ENCODE assay signal across 8 cellular contexts in genomic region chr1:96721382-96722160, GRCh38. TPM values are rescaled to one million over a fixed set of nuclear protein-coding genes. Genes with fewer than 3 reads are reported as not detected.
DNase-seq lines count a peak whose midpoint lies in the region; ATAC-seq, FAIRE-seq and TF ChIP-seq lines count a peak whose summit lies in the region.

A gene with protein sequence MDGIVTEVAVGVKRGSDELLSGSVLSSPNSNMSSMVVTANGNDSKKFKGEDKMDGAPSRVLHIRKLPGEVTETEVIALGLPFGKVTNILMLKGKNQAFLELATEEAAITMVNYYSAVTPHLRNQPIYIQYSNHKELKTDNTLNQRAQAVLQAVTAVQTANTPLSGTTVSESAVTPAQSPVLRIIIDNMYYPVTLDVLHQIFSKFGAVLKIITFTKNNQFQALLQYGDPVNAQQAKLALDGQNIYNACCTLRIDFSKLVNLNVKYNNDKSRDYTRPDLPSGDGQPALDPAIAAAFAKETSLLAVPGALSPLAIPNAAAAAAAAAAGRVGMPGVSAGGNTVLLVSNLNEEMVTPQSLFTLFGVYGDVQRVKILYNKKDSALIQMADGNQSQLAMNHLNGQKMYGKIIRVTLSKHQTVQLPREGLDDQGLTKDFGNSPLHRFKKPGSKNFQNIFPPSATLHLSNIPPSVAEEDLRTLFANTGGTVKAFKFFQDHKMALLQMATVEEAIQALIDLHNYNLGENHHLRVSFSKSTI (plus strand): TSS chr1:96721784. CDS start chr1:96721865, 81 bp downstream.

- FAIRE-seq in RCC 7860 (lab: Jason Lieb, UNC), result no peak

- H3K27me3 Mint-ChIP-seq in activated T-helper 1 cell treated with anti-CD3 and anti-CD28 coated beads, Interleukin-12 subunit alpha, Interleukin-12 subunit beta, Interleukin-2, Interleukin-4 antibody, amounts not matched to agents 30 ng/mL and 10 ng/mL and 1 ng/mL, durations not matched to agents 14 hours and 24 hours and 36 hours (ENCODE audit: insufficient read depth), result peaks cover 15% of the 10 kb centered on the region
- H3K27me3 Mint-ChIP-seq in naive thymus-derived CD4-positive, alpha-beta T cell, result peaks cover 0 to 16% (median 0%) of the 10 kb centered on the region in 5 donors
- no peaks in the 10 kb centered on the region for H3K27me3 Mint-ChIP-seq in stimulated activated naive B cell treated with anti-CD40 and anti-IgM and Interleukin-4, amounts not matched to agents 10 μg/mL and 1 μg/mL and 100 μg/mL, for 72 hours

- H3K36me3 Mint-ChIP-seq in activated T-helper 1 cell treated with anti-CD3 and anti-CD28 coated beads, Interleukin-12 subunit alpha, Interleukin-12 subunit beta, Interleukin-2, Interleukin-4 antibody, amounts not matched to agents 30 ng/mL and 10 ng/mL and 1 ng/mL, durations not matched to agents 14 hours and 24 hours and 36 hours (ENCODE audit: low read depth), result peaks cover 8% of the 10 kb centered on the region
- H3K36me3 Mint-ChIP-seq in naive thymus-derived CD4-positive, alpha-beta T cell, result peaks cover 0 to 14% (median 9%) of the 10 kb centered on the region in 5 donors
- H3K36me3 Mint-ChIP-seq in stimulated activated naive B cell treated with anti-CD40 and anti-IgM and Interleukin-4, amounts not matched to agents 10 μg/mL and 1 μg/mL and 100 μg/mL, for 72 hours, result peaks cover 3 to 14% of the 10 kb centered on the region in 2 donors

- peak within 1 kb of the TSS; percentile 98 for H3K9ac ChIP-seq in fibroblast of lung (ENCODE audit: insufficient read depth, low read length)

- peak within 1 kb of the TSS; percentile 93 for H3K27ac ChIP-seq in fibroblast of lung (ENCODE audit: insufficient read depth, low read length)
- peak within 1 kb of the TSS; percentile 84 for H3K27ac ChIP-seq in naive thymus-derived CD4-positive, alpha-beta T cell (ENCODE audit: low read depth, low read length)

- peaks cover 40% of the 10 kb centered on the region for H3K79me2 ChIP-seq in fibroblast of lung (ENCODE audit: control insufficient read depth, insufficient read depth, low read length)

- POLR2A ChIA-PET in naive thymus-derived CD4-positive, alpha-beta T cell (lab: Charles Lee), result interaction anchor here (1.1 kb wide), 1 partner anchor 32 kb away, joined by 3 read pairs; no protein-coding TSS in a partner anchor

- no peaks in the 10 kb centered on the region for H4K20me1 ChIP-seq in fibroblast of lung (ENCODE audit: control insufficient read depth, extremely low read depth, insufficient read depth, low read length)

- TF ChIP-seq EP300 in Ishikawa (IDR thresholded peaks at IDR 0.05; ENCODE audit: borderline replicate concordance), result no peak

- intact Hi-C loops in activated T-helper 1 cell treated with anti-CD3 and anti-CD28 coated beads, Interleukin-12 subunit alpha, Interleukin-12 subunit beta, Interleukin-2, Interleukin-4 antibody, amounts not matched to agents 30 ng/mL and 10 ng/mL and 1 ng/mL, durations not matched to agents 14 hours and 24 hours and 36 hours (cut with micrococcal nuclease), result loop anchor here (1.0 to 10.0 kb wide), 8 partner anchors 11 to 1757 kb away; partner anchors contain the start of genes ALG14, DPYD and RWDD3
- intact Hi-C loops in naive thymus-derived CD4-positive, alpha-beta T cell (cut with micrococcal nuclease), result loop anchor here (1.0 to 10.0 kb wide), 11 partner anchors 11 to 1683 kb away; partner anchors contain the start of genes ALG14 (in 2 of the 2), DPYD (in 2 of the 2) and RWDD3 (in 1 of the 2)

- peak within 1 kb of the TSS; percentile 59 for H3K4me2 ChIP-seq in fibroblast of lung (ENCODE audit: extremely low read depth, insufficient read depth, low read length)

- peak within 1 kb of the TSS; percentile 96 for H2AFZ ChIP-seq in fibroblast of lung (ENCODE audit: low read length)

- H3K4me1 ChIP-seq in fibroblast of lung (ENCODE audit: control insufficient read depth, extremely low read depth, insufficient read depth, low read length), result no peaks in the 10 kb centered on the region
- H3K4me1 ChIP-seq in naive thymus-derived CD4-positive, alpha-beta T cell (ENCODE audit: control insufficient read depth in 2 of 2, insufficient read depth in 2 of 2, low read length in 2 of 2), result peaks cover 10 to 11% of the 10 kb centered on the region in 2 donors

- peak within 1 kb of the TSS; percentile 72 to 99 (median 91) for H3K4me3 ChIP-seq in fibroblast of lung (replicated peaks in 1 of 4; ENCODE audit: control extremely low read depth in 1 of 4, insufficient read depth in 1 of 4, low read depth in 3 of 4, low read length in 4 of 4)
- peak within 1 kb of the TSS; percentile 89 for H3K4me3 ChIP-seq in naive thymus-derived CD4-positive, alpha-beta T cell (ENCODE audit: low read length)

- peak within 1 kb of the TSS; percentile 94 for H3K27ac Mint-ChIP-seq in activated T-helper 1 cell treated with anti-CD3 and anti-CD28 coated beads, Interleukin-12 subunit alpha, Interleukin-12 subunit beta, Interleukin-2, Interleukin-4 antibody, amounts not matched to agents 30 ng/mL and 10 ng/mL and 1 ng/mL, durations not matched to agents 14 hours and 24 hours and 36 hours
- peak within 1 kb of the TSS; percentile 83 to 97 (median 95) for H3K27ac Mint-ChIP-seq in naive thymus-derived CD4-positive, alpha-beta T cell
- peak within 1 kb of the TSS; percentile 98 for H3K27ac Mint-ChIP-seq in stimulated activated naive B cell treated with anti-CD40 and anti-IgM and Interleukin-4, amounts not matched to agents 10 μg/mL and 1 μg/mL and 100 μg/mL, for 72 hours

- CTCF ChIA-PET in naive thymus-derived CD4-positive, alpha-beta T cell (lab: Charles Lee), result no interaction called here

- no peaks in the 10 kb centered on the region for H3K9me3 ChIP-seq in fibroblast of lung (ENCODE audit: control insufficient read depth, insufficient read depth, low read depth, low read length)
- H3K9me3 ChIP-seq in naive thymus-derived CD4-positive, alpha-beta T cell (ENCODE audit: control insufficient read depth in 2 of 3, low read length in 3 of 3), result no peaks in the 10 kb centered on the region

- no peak for TF ChIP-seq RAD21 in Ishikawa (IDR thresholded peaks at IDR 0.05; ENCODE audit: low read depth)

- peaks cover 2% of the 10 kb centered on the region for H3K36me3 ChIP-seq in fibroblast of lung (ENCODE audit: control insufficient read depth, insufficient read depth, low read length)
- H3K36me3 ChIP-seq in naive thymus-derived CD4-positive, alpha-beta T cell (ENCODE audit: control insufficient read depth in 2 of 3, insufficient read depth in 3 of 3, low read length in 3 of 3), result peaks cover 0 to 10% (median 0%) of the 10 kb centered on the region in 3 experiments

- H3K4me1 Mint-ChIP-seq in activated T-helper 1 cell treated with anti-CD3 and anti-CD28 coated beads, Interleukin-12 subunit alpha, Interleukin-12 subunit beta, Interleukin-2, Interleukin-4 antibody, amounts not matched to agents 30 ng/mL and 10 ng/mL and 1 ng/mL, durations not matched to agents 14 hours and 24 hours and 36 hours (ENCODE audit: low read depth), result peaks cover 22% of the 10 kb centered on the region
- peaks cover 17 to 35% (median 29%) of the 10 kb centered on the region in 7 donors for H3K4me1 Mint-ChIP-seq in naive thymus-derived CD4-positive, alpha-beta T cell
- H3K4me1 Mint-ChIP-seq in stimulated activated naive B cell treated with anti-CD40 and anti-IgM and Interleukin-4, amounts not matched to agents 10 μg/mL and 1 μg/mL and 100 μg/mL, for 72 hours, result peaks cover 11 to 28% of the 10 kb centered on the region in 2 donors

- no peak for TF ChIP-seq CTCF in fibroblast of lung (conservative IDR thresholded peaks at IDR 0.05 in 1 of 2, IDR thresholded peaks at IDR 0.05 in 1 of 2; ENCODE audit: low read depth in 1 of 2, low read length in 2 of 2)

- H3K4me3 Mint-ChIP-seq in activated T-helper 1 cell treated with anti-CD3 and anti-CD28 coated beads, Interleukin-12 subunit alpha, Interleukin-12 subunit beta, Interleukin-2, Interleukin-4 antibody, amounts not matched to agents 30 ng/mL and 10 ng/mL and 1 ng/mL, durations not matched to agents 14 hours and 24 hours and 36 hours, result peak within 1 kb of the TSS; percentile 95
- peak within 1 kb of the TSS; percentile 88 to 99 (median 97) for H3K4me3 Mint-ChIP-seq in naive thymus-derived CD4-positive, alpha-beta T cell
- peak within 1 kb of the TSS; percentile 94 to 96 for H3K4me3 Mint-ChIP-seq in stimulated activated naive B cell treated with anti-CD40 and anti-IgM and Interleukin-4, amounts not matched to agents 10 μg/mL and 1 μg/mL and 100 μg/mL, for 72 hours

- no peaks in the 10 kb centered on the region for H3K27me3 ChIP-seq in fibroblast of lung (ENCODE audit: control insufficient read depth, insufficient read depth, low read length)
- H3K27me3 ChIP-seq in naive thymus-derived CD4-positive, alpha-beta T cell (ENCODE audit: control insufficient read depth in 2 of 2, insufficient read depth in 2 of 2, low read length in 2 of 2), result no peaks in the 10 kb centered on the region

- DNase-seq in DMS79 treated with DMSO at 0.1 percent for 48 hours (lab: John Stamatoyannopoulos, UW) (peak; percentile 83), RCC 7860 (ENCODE audit: low spot score) (peak; percentile 42), fibroblast of lung (ENCODE audit: low read depth in 2 of 2) (peak; percentile 71 to 76)
- DNase-seq in activated T-helper 1 cell treated with anti-CD3 and anti-CD28 coated beads, Interleukin-12 subunit alpha, Interleukin-12 subunit beta, Interleukin-2, Interleukin-4 antibody, amounts not matched to agents 30 ng/mL and 10 ng/mL and 1 ng/mL, durations not matched to agents 14 hours and 24 hours and 36 hours (ENCODE audit: low spot score), result peak; percentile 79
- peak; percentile 75 to 90 (median 86) for DNase-seq in naive thymus-derived CD4-positive, alpha-beta T cell
- DNase-seq in stimulated activated naive B cell treated with anti-CD40 and anti-IgM and Interleukin-4, amounts not matched to agents 10 μg/mL and 1 μg/mL and 100 μg/mL, for 72 hours, result peak; percentile 79

- no peaks in the 10 kb centered on the region for H3K9me3 Mint-ChIP-seq in activated T-helper 1 cell treated with anti-CD3 and anti-CD28 coated beads, Interleukin-12 subunit alpha, Interleukin-12 subunit beta, Interleukin-2, Interleukin-4 antibody, amounts not matched to agents 30 ng/mL and 10 ng/mL and 1 ng/mL, durations not matched to agents 14 hours and 24 hours and 36 hours
- peaks cover 0 to 4% (median 0%) of the 10 kb centered on the region in 11 donors for H3K9me3 Mint-ChIP-seq in naive thymus-derived CD4-positive, alpha-beta T cell
- no peaks in the 10 kb centered on the region for H3K9me3 Mint-ChIP-seq in stimulated activated naive B cell treated with anti-CD40 and anti-IgM and Interleukin-4, amounts not matched to agents 10 μg/mL and 1 μg/mL and 100 μg/mL, for 72 hours

- peak; percentile 96 for ATAC-seq in GM21717 (IDR thresholded peaks at IDR 0.05; ENCODE audit: unreplicated experiment)
- ATAC-seq in naive thymus-derived CD4-positive, alpha-beta T cell, result peak; percentile 93
- ATAC-seq in stimulated activated naive B cell treated with anti-CD40 and anti-IgM and Interleukin-4, amounts not matched to agents 10 μg/mL and 1 μg/mL and 100 μg/mL, for 72 hours (replicated peaks), result peak; percentile 91 to 93

RNA-seq across cellular contexts. Expression of the gene that starts here (rescaled TPM):
- 17.7 and 19.7 TPM in 2 replicates for total RNA-seq in activated T-helper 1 cell treated with anti-CD3 and anti-CD28 coated beads, Interleukin-12 subunit alpha, Interleukin-12 subunit beta, Interleukin-2, Interleukin-4 antibody, amounts not matched to agents 30 ng/mL and 10 ng/mL and 1 ng/mL, durations not matched to agents 14 hours and 24 hours and 36 hours
- total RNA-seq in fibroblast of lung, result 18.2 and 24.6 TPM in 2 replicates
- polyA plus RNA-seq in fibroblast of lung, result 14.9 and 19.7 TPM in 2 replicates
- 7.3 and 9.5 TPM in 2 replicates for polyA plus RNA-seq in fibroblast of lung (2012)
- 2.6 and 10.4 TPM in 2 replicates for polyA minus RNA-seq in fibroblast of lung (ENCODE audit: low replicate concordance)
- 10 to 100 TPM; 14.9 to 32.6 (median 25.6) TPM for total RNA-seq in naive thymus-derived CD4-positive, alpha-beta T cell
- polyA plus RNA-seq in naive thymus-derived CD4-positive, alpha-beta T cell, result 1 to 10 TPM; 2.8 to 3.8 TPM

Comparison
In these comparisons a context has a peak if more than half of its experiments do, and no peak if none do; other contexts are left out.
1. Peak in every context shown above with its lines: DNase-seq, ATAC-seq, H3K4me3 ChIP-seq and H3K27ac ChIP-seq.